In genomic region chr6:3392059-3392458, GRCh38 we compare ENCODE assay signal across 17 cellular contexts.
"Had no signal": no experiment of that assay in that cellular context is flagged by ENCODE, and none has a peak within 500 bp of the region (broad histone marks: within the 10 kb centered on the region; RNA-seq: fewer than 3 reads in every experiment).

No MANE protein-coding gene starts in this region.

- H3K27me3 ChIP-seq: ascending aorta, esophagus muscularis mucosa had no signal

- H3K9me3 ChIP-seq: ascending aorta, esophagus muscularis mucosa had no signal

- DNase-seq: activated CD4-positive, alpha-beta T cell treated with anti-CD3 and anti-CD28 coated beads, Interleukin-2, amount 10 ng/mL, durations not matched to agents 7 days and 5 days; activated CD8-positive, alpha-beta memory T cell treated with anti-CD3 and anti-CD28 coated beads, Interleukin-2, amount 50 U/mL, for 4 hours; activated naive CD4-positive, alpha-beta T cell treated with anti-CD3 and anti-CD28 coated beads, Interleukin-2, amount 10 ng/mL, durations not matched to agents 7 days and 5 days; activated naive CD8-positive, alpha-beta T cell treated with anti-CD3 and anti-CD28 coated beads, Interleukin-2, amount 50 U/mL, for 24 hours; activated T-cell treated with anti-CD3 and anti-CD28 coated beads, Interleukin-2, amount 50 U/mL, for 4 hours; effector CD8-positive, alpha-beta T cell; nephron progenitor cell; occipital lobe; retina; stimulated activated CD4-positive, alpha-beta T cell treated with anti-CD3 and anti-CD28 coated beads, Interleukin-12 subunit alpha, Interleukin-12 subunit beta, amount 100 ng/mL, for 4 hours; stimulated activated CD4-positive, alpha-beta T cell treated with anti-CD3 and anti-CD28 coated beads, Interleukin-2, amount 100 ng/mL, for 24 hours; stimulated activated naive CD8-positive, alpha-beta T cell treated with anti-CD3 and anti-CD28 coated beads, Interleukin-15, Interleukin-2, amounts not matched to agents 100 U/mL and 50 U/mL, for 24 hours had no signal

- H3K27ac ChIP-seq: ascending aorta, esophagus muscularis mucosa, SK-N-MC had no signal

- H3K4me1 ChIP-seq: ascending aorta had no signal

- H3K4me3 ChIP-seq: ascending aorta, esophagus muscularis mucosa, lung, SK-N-MC had no signal

- ATAC-seq: activated CD4-positive, CD25-positive, alpha-beta regulatory T cell treated with anti-CD3 and anti-CD28 coated beads, Interleukin-2, amount 50 U/mL, for 24 hours; activated naive CD8-positive, alpha-beta T cell treated with anti-CD3 and anti-CD28 coated beads, Interleukin-2, amount 50 U/mL, for 24 hours; activated T-cell treated with anti-CD3 and anti-CD28 coated beads, Interleukin-2, amount 50 U/mL, for 4 hours; stimulated activated naive CD8-positive, alpha-beta T cell treated with anti-CD3 and anti-CD28 coated beads, Interleukin-15, Interleukin-2, amounts not matched to agents 100 U/mL and 50 U/mL, for 24 hours had no signal

- H3K36me3 ChIP-seq: ascending aorta, esophagus muscularis mucosa had no signal
